ENCODE assay signal across 1 cellular context in genomic region chr1:8681911-8682310, GRCh38.
TF ChIP-seq lines count a peak whose summit lies in the region.

No MANE protein-coding gene starts in this region.

TF ChIP-seq in GM23338, 12 proteins besides CTCF, POLR2A, EP300 and RAD21:
- TF ChIP-seq ZNF462 (CRISPR knock-in tag; IDR thresholded peaks at IDR 0.05) (no peak), STAT1 (IDR thresholded peaks at IDR 0.05; ENCODE audit: unreplicated experiment) (no peak), ZNF114 (CRISPR knock-in tag; IDR thresholded peaks at IDR 0.05) (no peak), JUNB (IDR thresholded peaks at IDR 0.05; ENCODE audit: unreplicated experiment) (no peak), EZH2phosphoT487 (IDR thresholded peaks at IDR 0.05; ENCODE audit: unreplicated experiment) (no peak), CREB1 (CRISPR knock-in tag; IDR thresholded peaks at IDR 0.05; ENCODE audit: low read depth) (no peak), ZNF331 (CRISPR knock-in tag; IDR thresholded peaks at IDR 0.05; ENCODE audit: low read depth) (no peak), NANOG (IDR thresholded peaks at IDR 0.05; ENCODE audit: borderline replicate concordance) (no peak), EZH2 (IDR thresholded peaks at IDR 0.05; ENCODE audit: low read depth, unreplicated experiment) (no peak), POLR2AphosphoS5 (IDR thresholded peaks at IDR 0.05; ENCODE audit: low read depth) (no peak), REST (IDR thresholded peaks at IDR 0.05; ENCODE audit: unreplicated experiment) (no peak)
- TF ChIP-seq, protein P1, sequence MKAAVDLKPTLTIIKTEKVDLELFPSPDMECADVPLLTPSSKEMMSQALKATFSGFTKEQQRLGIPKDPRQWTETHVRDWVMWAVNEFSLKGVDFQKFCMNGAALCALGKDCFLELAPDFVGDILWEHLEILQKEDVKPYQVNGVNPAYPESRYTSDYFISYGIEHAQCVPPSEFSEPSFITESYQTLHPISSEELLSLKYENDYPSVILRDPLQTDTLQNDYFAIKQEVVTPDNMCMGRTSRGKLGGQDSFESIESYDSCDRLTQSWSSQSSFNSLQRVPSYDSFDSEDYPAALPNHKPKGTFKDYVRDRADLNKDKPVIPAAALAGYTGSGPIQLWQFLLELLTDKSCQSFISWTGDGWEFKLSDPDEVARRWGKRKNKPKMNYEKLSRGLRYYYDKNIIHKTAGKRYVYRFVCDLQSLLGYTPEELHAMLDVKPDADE (IDR thresholded peaks at IDR 0.05), result no peak
